Comparison of ENCODE assay signal across 11 cellular contexts in the genomic region with DNA sequence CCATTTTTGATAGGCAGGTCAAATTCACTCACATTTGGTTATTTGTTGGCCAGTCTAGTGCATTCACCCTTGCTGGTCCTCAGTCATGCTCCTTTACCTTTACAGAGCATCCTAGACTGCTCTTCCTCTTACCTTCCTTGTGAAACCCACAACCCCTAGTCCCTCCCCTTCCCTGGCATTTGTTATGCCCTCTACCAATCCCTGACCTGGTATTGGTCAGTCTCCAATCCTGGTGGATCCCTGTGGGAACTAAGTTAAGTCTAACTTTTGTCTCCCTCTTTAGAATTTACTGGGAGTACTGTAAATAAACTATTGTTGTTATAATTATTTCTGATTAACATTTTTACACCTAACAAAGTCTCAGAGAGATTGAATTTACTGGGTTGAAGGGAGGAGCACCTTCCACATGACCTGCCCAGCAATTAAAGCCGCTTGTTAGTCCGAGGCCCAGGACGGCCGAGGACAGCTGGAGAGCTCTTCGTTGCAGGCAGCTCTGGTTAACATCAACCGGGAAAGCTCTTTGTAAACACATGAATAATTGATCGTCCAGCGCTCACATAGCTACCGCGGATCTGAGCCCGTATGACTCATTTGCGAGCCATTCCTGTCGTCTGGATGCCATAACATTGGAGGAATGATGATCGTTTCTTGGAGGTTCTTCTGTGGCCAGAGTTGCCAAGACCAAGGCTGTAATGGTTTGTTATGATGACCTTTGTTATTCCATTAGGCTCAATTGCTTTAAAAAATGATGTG. TPM values are rescaled to one million over a fixed set of nuclear protein-coding genes. Genes with fewer than 3 reads are reported as not detected.
A peak's percentile ranks its signal among the peaks of the same experiment; 100 is the strongest.
DNase-seq lines count a peak whose midpoint lies in the region; ATAC-seq, FAIRE-seq and TF ChIP-seq lines count a peak whose summit lies in the region.
"Had no signal": no experiment of that assay in that cellular context is flagged by ENCODE, and none has a peak within 500 bp of the region (broad histone marks: within the 10 kb centered on the region; RNA-seq: fewer than 3 reads in every experiment).

No MANE protein-coding gene starts in this region.

- H4K20me1 ChIP-seq in astrocyte (ENCODE audit: insufficient read depth, low read length) = no peaks in the 10 kb centered on the region

- H3K9ac ChIP-seq in astrocyte (ENCODE audit: low read length) (no peak overlapping the region), subcutaneous abdominal adipose tissue (ENCODE audit: low read length in 5 of 5) (peak overlapping the region in 3 of 5 donors; percentile 1 to 35 (median 21))

- H3K9me3 Mint-ChIP-seq in astrocyte (ENCODE audit: unreplicated experiment) = no peaks in the 10 kb centered on the region

- H3K4me1 ChIP-seq in astrocyte (ENCODE audit: insufficient read depth, low read length) = no peaks in the 10 kb centered on the region
- peaks cover 0 to 27% (median 17%) of the 10 kb centered on the region in 5 donors for H3K4me1 ChIP-seq in subcutaneous abdominal adipose tissue (ENCODE audit: control insufficient read depth in 5 of 5, insufficient read depth in 5 of 5, low read length in 5 of 5)

- H3K27me3 Mint-ChIP-seq in astrocyte (ENCODE audit: low read depth, unreplicated experiment) = peaks cover 2% of the 10 kb centered on the region

- H3K4me2 ChIP-seq in astrocyte (ENCODE audit: low read length) = peak overlapping the region; percentile 17

- H3K36me3 ChIP-seq in H7 (replicated peaks; ENCODE audit: control insufficient read depth, insufficient read depth, low read length) = no peaks in the 10 kb centered on the region; the same call in 1 of the 2 replicates
- no peaks in the 10 kb centered on the region for H3K36me3 ChIP-seq in astrocyte (ENCODE audit: insufficient read depth, low read length)
- peaks cover 6 to 32% (median 13%) of the 10 kb centered on the region in 5 donors for H3K36me3 ChIP-seq in subcutaneous abdominal adipose tissue (ENCODE audit: control insufficient read depth in 5 of 5, insufficient read depth in 5 of 5, low read length in 5 of 5)

- H3K27ac ChIP-seq in astrocyte (ENCODE audit: low read depth, low read length) = no peak overlapping the region
- peak overlapping the region; percentile 71 for H3K27ac ChIP-seq in subcutaneous abdominal adipose tissue (ENCODE audit: low read depth, low read length)

- H2AFZ ChIP-seq in astrocyte (ENCODE audit: low read depth, low read length) = no peak overlapping the region

- peaks cover 10% of the 10 kb centered on the region for H3K4me1 Mint-ChIP-seq in astrocyte (ENCODE audit: low read depth, unreplicated experiment)

- H3K4me3 ChIP-seq in H7 (ENCODE audit: insufficient read depth, low read depth, low read length) = no peak overlapping the region
- no peak overlapping the region for H3K4me3 ChIP-seq in astrocyte (ENCODE audit: insufficient read depth, low read depth, low read length)
- H3K4me3 ChIP-seq in subcutaneous abdominal adipose tissue (ENCODE audit: low read depth in 1 of 5, low read length in 5 of 5) = no peak overlapping the region

- H3K27ac Mint-ChIP-seq in astrocyte (ENCODE audit: unreplicated experiment) = no peak overlapping the region

- FAIRE-seq in astrocyte (lab: Jason Lieb, UNC) = peak; percentile 83
- FAIRE-seq in frontal cortex (lab: Jason Lieb, UNC) = no peak
- FAIRE-seq: keratinocyte had no signal

- TF ChIP-seq CTCF in astrocyte (IDR thresholded peaks at IDR 0.05; ENCODE audit: insufficient read depth, low read depth, low read length) = no peak

- no peaks in the 10 kb centered on the region for H3K79me2 ChIP-seq in astrocyte (ENCODE audit: insufficient read depth, low read length)

- H3K9me3 ChIP-seq in astrocyte (ENCODE audit: insufficient read depth, low read depth, low read length) (no peaks in the 10 kb centered on the region), subcutaneous abdominal adipose tissue (ENCODE audit: control insufficient read depth in 5 of 5, low read length in 5 of 5) (no peaks in the 10 kb centered on the region)

- H3K4me3 Mint-ChIP-seq in astrocyte (ENCODE audit: unreplicated experiment) = no peak overlapping the region

- DNase-seq in H7 (peak; percentile 67), astrocyte (ENCODE audit: low read depth) (peak; percentile 92), left kidney (ENCODE audit: low read depth, low spot score) (peak; percentile 29), medulla oblongata (ENCODE audit: extremely low spot score) (no peak), NCI-H1105 treated with DMSO at 0.1 percent for 48 hours (lab: John Stamatoyannopoulos, UW) (no peak), frontal cortex (ENCODE audit: low spot score in 2 of 2) (no peak)
- DNase-seq: activated CD4-positive, alpha-beta T cell treated with anti-CD3 and anti-CD28 coated beads, Interleukin-2, amount 50 U/mL, for 48 hours; central memory CD4-positive, alpha-beta T cell had no signal

- ATAC-seq in GM18907 (IDR thresholded peaks at IDR 0.05; ENCODE audit: unreplicated experiment) = no peak

- no peaks in the 10 kb centered on the region for H3K27me3 ChIP-seq in H7 (ENCODE audit: control insufficient read depth, insufficient read depth, low read length)
- no peaks in the 10 kb centered on the region for H3K27me3 ChIP-seq in astrocyte (ENCODE audit: insufficient read depth, low read length)
- H3K27me3 ChIP-seq in subcutaneous abdominal adipose tissue (ENCODE audit: control insufficient read depth in 5 of 5, insufficient read depth in 4 of 5, low read length in 5 of 5) = no peaks in the 10 kb centered on the region

- H3K36me3 Mint-ChIP-seq in astrocyte (ENCODE audit: low read depth, unreplicated experiment) = no peaks in the 10 kb centered on the region

RNA-seq across cellular contexts. Expression of a gene that starts 31.9 kb away (rescaled TPM):
- 28.6 and 31.2 TPM in 2 replicates for total RNA-seq in H7 (2014; rRNA removed; shearing (Covaris generic))
- total RNA-seq in astrocyte (4.5 and 8.5 TPM in 2 replicates), frontal cortex (19.6 TPM)

Comparison
In these comparisons a context has a peak if more than half of its experiments do, and no peak if none do; other contexts are left out.
1. DNase-seq: peak in H7 (single experiment), astrocyte (single experiment) and left kidney (single experiment); none in medulla oblongata (single experiment), NCI-H1105 treated with DMSO at 0.1 percent for 48 hours (single experiment) and frontal cortex (0 of 2).